ENCODE assay signal across 8 cellular contexts in the genomic region with DNA sequence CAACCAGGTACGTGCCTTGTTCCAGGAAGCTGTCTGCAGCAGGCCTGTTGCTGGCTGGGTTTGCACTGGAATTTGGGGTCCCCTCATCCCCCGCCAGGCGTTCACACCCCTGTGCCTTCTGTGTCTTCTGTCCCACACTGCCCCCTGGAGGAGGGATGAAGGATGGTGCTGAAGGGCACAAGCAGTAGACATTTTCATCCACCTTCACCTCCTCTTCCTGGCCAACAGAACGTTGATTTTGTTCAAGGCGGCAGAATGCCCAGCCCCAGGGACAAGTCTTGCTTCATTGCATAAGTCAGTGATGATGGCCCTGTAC.
DNase-seq lines count a peak whose midpoint lies in the region; ATAC-seq and TF ChIP-seq lines count a peak whose summit lies in the region.

No MANE protein-coding gene starts in this region.

- TF ChIP-seq CTCF in fibroblast of villous mesenchyme (IDR thresholded peaks at IDR 0.05; ENCODE audit: insufficient read depth, low read depth, low read length): peak; percentile 52

- peak; percentile 93 for TF ChIP-seq RAD21 in Ishikawa (IDR thresholded peaks at IDR 0.05; ENCODE audit: low read depth)

- no peak for ATAC-seq in HG02588 (IDR thresholded peaks at IDR 0.05; ENCODE audit: unreplicated experiment)

- DNase-seq in COLO668 (lab: John Stamatoyannopoulos, UW; ENCODE audit: unreplicated experiment): peak; percentile 21
- peak; percentile 74 for DNase-seq in activated CD8-positive, alpha-beta memory T cell treated with anti-CD3 and anti-CD28 coated beads for 24 hours
- DNase-seq in fibroblast of villous mesenchyme (ENCODE audit: low read depth): peak; percentile 10
- DNase-seq in stimulated activated CD4-positive, alpha-beta T cell treated with anti-CD3 and anti-CD28 coated beads, Interleukin-1b, Interleukin-23, amount 100 ng/mL, for 48 hours: peak; percentile 44
- no peak for DNase-seq in COR-L47 (lab: John Stamatoyannopoulos, UW)
- DNase-seq in MG63: no peak

- TF ChIP-seq EP300 in Ishikawa (IDR thresholded peaks at IDR 0.05; ENCODE audit: borderline replicate concordance): no peak

- H3K9me3 ChIP-seq in MG63: no peaks in the 10 kb centered on the region

- H3K4me3 ChIP-seq in fibroblast of villous mesenchyme (ENCODE audit: low read depth, low read length): no peak overlapping the region
- H3K4me3 ChIP-seq in MG63: no peak overlapping the region

- no peaks in the 10 kb centered on the region for H3K36me3 ChIP-seq in MG63

- H3K27me3 ChIP-seq in MG63: no peaks in the 10 kb centered on the region

TF ChIP-seq in Ishikawa, 13 proteins besides CTCF, POLR2A, EP300 and RAD21:
- TF ChIP-seq FOXM1 (IDR thresholded peaks at IDR 0.05; ENCODE audit: borderline replicate concordance, low read depth): no peak
- no peak for TF ChIP-seq CEBPB (IDR thresholded peaks at IDR 0.05)
- no peak for TF ChIP-seq TEAD4 (IDR thresholded peaks at IDR 0.05)
- TF ChIP-seq TAF1 (IDR thresholded peaks at IDR 0.05; ENCODE audit: low read depth): no peak
- 0 out of 2 replicates have a peak, but pooled peaks have one; percentile 46 for TF ChIP-seq YY1 (IDR thresholded peaks at IDR 0.05; ENCODE audit: low read depth)
- TF ChIP-seq, protein P1, sequence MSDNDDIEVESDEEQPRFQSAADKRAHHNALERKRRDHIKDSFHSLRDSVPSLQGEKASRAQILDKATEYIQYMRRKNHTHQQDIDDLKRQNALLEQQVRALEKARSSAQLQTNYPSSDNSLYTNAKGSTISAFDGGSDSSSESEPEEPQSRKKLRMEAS (IDR thresholded peaks at IDR 0.05): no peak
- no peak for TF ChIP-seq CREB1 (IDR thresholded peaks at IDR 0.05; ENCODE audit: low read depth)

Comparison
In these comparisons a context has a peak if more than half of its experiments do, and no peak if none do; other contexts are left out.
1. DNase-seq: peak in COLO668 (single experiment), activated CD8-positive, alpha-beta memory T cell treated with anti-CD3 and anti-CD28 coated beads for 24 hours (single experiment), fibroblast of villous mesenchyme (single experiment) and stimulated activated CD4-positive, alpha-beta T cell treated with anti-CD3 and anti-CD28 coated beads, Interleukin-1b, Interleukin-23, amount 100 ng/mL, for 48 hours (single experiment); none in COR-L47 (single experiment) and MG63 (single experiment).